ENCODE assay signal across 9 cellular contexts in genomic region chr2:19989342-19989680, GRCh38. TPM values are rescaled to one million over a fixed set of nuclear protein-coding genes. Genes with fewer than 3 reads are reported as not detected.
DNase-seq lines count a peak whose midpoint lies in the region; ATAC-seq and TF ChIP-seq lines count a peak whose summit lies in the region.
"Had no signal": no experiment of that assay in that cellular context is flagged by ENCODE, and none has a peak within 500 bp of the region (broad histone marks: within the 10 kb centered on the region; RNA-seq: fewer than 3 reads in every experiment).

No MANE protein-coding gene starts in this region.

- no peaks in the 10 kb centered on the region for H3K27me3 Mint-ChIP-seq in MCF 10A (ENCODE audit: insufficient read depth, unreplicated experiment)

- peak overlapping the region; percentile 77 for H3K27ac Mint-ChIP-seq in MCF 10A (ENCODE audit: low read depth, unreplicated experiment)

- H3K9me3 ChIP-seq in mononuclear cell (ENCODE audit: low read depth, low read length), result no peaks in the 10 kb centered on the region

- POLR2A ChIA-PET in MCF 10A (lab: Yijun Ruan, JAX), result interaction anchor here (0.5 to 2.9 kb wide), 26 partner anchors 13 to 1317 kb away, joined by 3 to 33 read pairs (median 4); partner anchors contain the start of gene LAPTM4A

- intact Hi-C loops in MCF 10A (cut with micrococcal nuclease), result no loop called here

- CTCF ChIA-PET in MCF 10A (lab: Yijun Ruan, JAX), result interaction anchor here (2.0 to 2.2 kb wide), 2 partner anchors 25 to 105 kb away, joined by 6 to 10 read pairs; no protein-coding TSS in a partner anchor

- H3K27me3 ChIP-seq in mononuclear cell (ENCODE audit: insufficient read depth, low read length), result peaks cover 17% of the 10 kb centered on the region

- ATAC-seq in HG03159 (IDR thresholded peaks at IDR 0.05; ENCODE audit: unreplicated experiment), result peak; percentile 2
- no peak for ATAC-seq in HG03342 (IDR thresholded peaks at IDR 0.05; ENCODE audit: unreplicated experiment)
- ATAC-seq in activated CD4-positive, CD25-positive, alpha-beta regulatory T cell treated with anti-CD3 and anti-CD28 coated beads, Interleukin-2, amount 50 U/mL, for 24 hours, result no peak

- H3K4me1 ChIP-seq in mononuclear cell (ENCODE audit: insufficient read depth, low read length), result peaks cover 20% of the 10 kb centered on the region

- peak overlapping the region; percentile 53 for H3K27ac ChIP-seq in 22Rv1

- H3K9me3 Mint-ChIP-seq in MCF 10A (ENCODE audit: unreplicated experiment), result no peaks in the 10 kb centered on the region

- TF ChIP-seq CTCF in 22Rv1 (IDR thresholded peaks at IDR 0.05) (no peak), MCF 10A (IDR thresholded peaks at IDR 0.05; ENCODE audit: unreplicated experiment) (no peak)

- no TSS peak for BruUV-seq in MCF 10A (replicated peaks; lab: Mats Ljungman, UMichigan)

- peak overlapping the region; percentile 63 for H3K4me3 ChIP-seq in mononuclear cell (ENCODE audit: low read length)

- peaks cover 26% of the 10 kb centered on the region for H3K4me1 Mint-ChIP-seq in MCF 10A (ENCODE audit: insufficient read depth, unreplicated experiment)

- no peak for DNase-seq in MCF 10A (ENCODE audit: unreplicated experiment)
- DNase-seq in effector CD8-positive, alpha-beta T cell (lab: John Stamatoyannopoulos, UW), result no peak
- no peak for DNase-seq in AML-193 (lab: John Stamatoyannopoulos, UW)

- H3K4me3 Mint-ChIP-seq in MCF 10A (ENCODE audit: unreplicated experiment), result peak overlapping the region; percentile 95

- H3K36me3 Mint-ChIP-seq in MCF 10A (ENCODE audit: insufficient read depth, unreplicated experiment), result peaks cover 25% of the 10 kb centered on the region

RNA-seq across cellular contexts. Expression of gene WDR35, which starts 0.6 kb away (rescaled TPM):
- total RNA-seq in MCF 10A (2022), result 13.2 and 17.5 TPM in 2 replicates
- total RNA-seq in mononuclear cell, result 3.5 TPM

RNA-seq across cellular contexts. Expression of gene MATN3, which starts 23.2 kb away (rescaled TPM):
- 0.83 and 0.98 TPM in 2 replicates for total RNA-seq in MCF 10A (2022)
- total RNA-seq in mononuclear cell, result not detected
- total RNA-seq: T-helper 1 cell treated with Interleukin-12 subunit alpha and Interleukin-12 subunit beta and Interleukin-4 antibody, amounts not matched to agents 30 ng/mL and 1 ng/mL, for 36 hours had no signal
